21 cellular contexts compared by ENCODE assay signal in genomic region chr4:822361-823092, GRCh38. TPM values are rescaled to one million over a fixed set of nuclear protein-coding genes. Genes with fewer than 3 reads are reported as not detected.
"Had no signal": no experiment of that assay in that cellular context is flagged by ENCODE, and none has a peak within 500 bp of the region (broad histone marks: within the 10 kb centered on the region; RNA-seq: fewer than 3 reads in every experiment).

No MANE protein-coding gene starts in this region.

- H3K9me3 ChIP-seq: transverse colon, vagina had no signal

- H3K4me3 ChIP-seq: esophagus muscularis mucosa, transverse colon, vagina had no signal

- H3K4me3 Mint-ChIP-seq: activated B cell treated with CpG ODN at 0.5 μM for 24 hours; activated CD4-positive, alpha-beta T cell treated with anti-CD3 and anti-CD28 coated beads for 36 hours; activated naive CD4-positive, alpha-beta T cell treated with anti-CD3 and anti-CD28 coated beads, Interleukin-2, amount 10 ng/mL, durations not matched to agents 7 days and 5 days; dendritic cell treated with granulocyte-macrophage colony-stimulating factor and Interleukin-4, amounts not matched to agents 40 ng/mL and 50 ng/mL, for 4 days; nephron; stimulated activated naive B cell treated with anti-CD40 and anti-IgM and Interleukin-4, amounts not matched to agents 10 μg/mL and 1 μg/mL and 100 μg/mL, for 72 hours; T-helper 1 cell treated with Interleukin-12 subunit alpha and Interleukin-12 subunit beta and Interleukin-4 antibody, amounts not matched to agents 30 μg/mL and 1 μg/mL, for 36 hours had no signal

- H3K9me3 Mint-ChIP-seq: activated B cell treated with CpG ODN at 0.5 μM for 24 hours; activated naive CD4-positive, alpha-beta T cell treated with anti-CD3 and anti-CD28 coated beads, Interleukin-2, amount 10 ng/mL, durations not matched to agents 7 days and 5 days; dendritic cell treated with granulocyte-macrophage colony-stimulating factor and Interleukin-4, amounts not matched to agents 40 ng/mL and 50 ng/mL, for 4 days; nephron; T-helper 1 cell treated with Interleukin-12 subunit alpha and Interleukin-12 subunit beta and Interleukin-4 antibody, amounts not matched to agents 30 μg/mL and 1 μg/mL, for 36 hours had no signal

- H3K4me1 Mint-ChIP-seq: activated B cell treated with CpG ODN at 0.5 μM for 24 hours; activated CD4-positive, alpha-beta T cell treated with anti-CD3 and anti-CD28 coated beads for 36 hours; activated naive CD4-positive, alpha-beta T cell treated with anti-CD3 and anti-CD28 coated beads, Interleukin-2, amount 10 ng/mL, durations not matched to agents 7 days and 5 days; nephron had no signal

- FAIRE-seq: endothelial cell of umbilical vein, frontal cortex had no signal

- ATAC-seq: activated CD4-positive, alpha-beta T cell treated with anti-CD3 and anti-CD28 coated beads for 36 hours; sciatic nerve; stimulated activated naive B cell treated with anti-CD40 and anti-IgM and Interleukin-4, amounts not matched to agents 10 μg/mL and 1 μg/mL and 100 μg/mL, for 72 hours had no signal

- DNase-seq: activated B cell treated with CpG ODN at 0.5 μM for 24 hours; activated CD4-positive, alpha-beta T cell treated with anti-CD3 and anti-CD28 coated beads for 36 hours; activated CD4-positive, alpha-beta T cell treated with anti-CD3 and anti-CD28 coated beads, Interleukin-2, amount 50 U/mL, for 48 hours; activated naive CD4-positive, alpha-beta T cell treated with anti-CD3 and anti-CD28 coated beads, Interleukin-2, amount 10 ng/mL, durations not matched to agents 7 days and 5 days; amygdala; effector CD4-positive, alpha-beta T cell; hippocampal formation; mammary epithelial cell; midbrain; stimulated activated CD4-positive, alpha-beta T cell treated with anti-CD3 and anti-CD28 coated beads, Interleukin-2, amount 100 ng/mL, for 48 hours; stimulated activated CD8-positive, alpha-beta memory T cell treated with anti-CD3 and anti-CD28 coated beads, Interleukin-4, amount 100 ng/mL, for 48 hours; stimulated activated naive B cell treated with anti-CD40 and anti-IgM and Interleukin-4, amounts not matched to agents 10 μg/mL and 1 μg/mL and 100 μg/mL, for 72 hours; transverse colon had no signal

- H3K36me3 ChIP-seq: esophagus muscularis mucosa, transverse colon, vagina had no signal

- H3K27ac ChIP-seq: esophagus muscularis mucosa, transverse colon, vagina had no signal

- H3K27ac Mint-ChIP-seq: activated B cell treated with CpG ODN at 0.5 μM for 24 hours; activated CD4-positive, alpha-beta T cell treated with anti-CD3 and anti-CD28 coated beads for 36 hours; activated naive CD4-positive, alpha-beta T cell treated with anti-CD3 and anti-CD28 coated beads, Interleukin-2, amount 10 ng/mL, durations not matched to agents 7 days and 5 days; dendritic cell treated with granulocyte-macrophage colony-stimulating factor and Interleukin-4, amounts not matched to agents 40 ng/mL and 50 ng/mL, for 4 days; nephron; stimulated activated naive B cell treated with anti-CD40 and anti-IgM and Interleukin-4, amounts not matched to agents 10 μg/mL and 1 μg/mL and 100 μg/mL, for 72 hours; T-helper 1 cell treated with Interleukin-12 subunit alpha and Interleukin-12 subunit beta and Interleukin-4 antibody, amounts not matched to agents 30 μg/mL and 1 μg/mL, for 36 hours had no signal

- H3K36me3 Mint-ChIP-seq: activated naive CD4-positive, alpha-beta T cell treated with anti-CD3 and anti-CD28 coated beads, Interleukin-2, amount 10 ng/mL, durations not matched to agents 7 days and 5 days; stimulated activated naive B cell treated with anti-CD40 and anti-IgM and Interleukin-4, amounts not matched to agents 10 μg/mL and 1 μg/mL and 100 μg/mL, for 72 hours had no signal

RNA-seq across cellular contexts. Expression of gene CPLX1, which starts 3.4 kb away (rescaled TPM):
- total RNA-seq: activated B cell treated with CpG ODN at 0.5 μM for 24 hours had no signal
